Comparison of ENCODE assay signal across 8 cellular contexts in genomic region chr7:25069900-25070443, GRCh38. TPM values are rescaled to one million over a fixed set of nuclear protein-coding genes. Genes with fewer than 3 reads are reported as not detected.
DNase-seq lines count a peak whose midpoint lies in the region; ATAC-seq and TF ChIP-seq lines count a peak whose summit lies in the region.

No MANE protein-coding gene starts in this region.

- DNase-seq in A673 (ENCODE audit: low spot score): peak; percentile 84
- peak; percentile 87 for DNase-seq in NCI-H146 (lab: John Stamatoyannopoulos, UW)
- DNase-seq in SW480 (ENCODE audit: low spot score): peak; percentile 82
- DNase-seq in brain microvascular endothelial cell: peak; percentile 67
- peak; percentile 73 for DNase-seq in iris pigment epithelial cell (ENCODE audit: low read depth)
- DNase-seq in spleen: no peak

- H3K27me3 ChIP-seq in A673 (replicated peaks; ENCODE audit: insufficient read depth, low read depth, low read length, poor library complexity) (no peaks in the 10 kb centered on the region), brain microvascular endothelial cell (replicated peaks) (no peaks in the 10 kb centered on the region), spleen (replicated peaks in 1 of 7) (peaks cover 0 to 4% (median 0%) of the 10 kb centered on the region in 7 donors)

- H3K4me1 ChIP-seq in A673 (ENCODE audit: insufficient read depth, low read length, poor library complexity, severe bottlenecking) (peaks cover 3% of the 10 kb centered on the region), spleen (peaks cover 0 to 9% (median 4%) of the 10 kb centered on the region in 6 donors)

- H3K27ac ChIP-seq in A673 (ENCODE audit: low read depth, low read length, poor library complexity, severe bottlenecking): no peak overlapping the region
- H3K27ac ChIP-seq in brain microvascular endothelial cell: no peak overlapping the region
- H3K27ac ChIP-seq in spleen: no peak overlapping the region

- CTCF ChIA-PET in A673 (lab: Charles Lee): interaction anchor here (0.6 to 1.7 kb wide), 10 partner anchors 15 to 566 kb away, joined by 3 to 36 read pairs (median 4); partner anchors contain the start of gene GSDME

- 12 to 32% (median 27%) methylated on average over 9 to 11 of the region's 11 CpGs for WGBS in spleen, 5 donors

- intact Hi-C loops in A673 (cut with micrococcal nuclease; ENCODE audit: unreplicated experiment): loop anchor here (1.0 to 5.0 kb wide), 3 partner anchors 88 to 257 kb away; partner anchors contain the start of gene OSBPL3
- intact Hi-C loops in spleen (cut with DNase I; ENCODE audit: low total_unique reads): loop anchor here (2.0 to 10.0 kb wide), 3 partner anchors 175 to 257 kb away; no protein-coding TSS in a partner anchor

- H3K36me3 ChIP-seq in A673 (ENCODE audit: insufficient read depth, low read length, poor library complexity, severe bottlenecking) (no peaks in the 10 kb centered on the region), brain microvascular endothelial cell (replicated peaks) (no peaks in the 10 kb centered on the region), spleen (no peaks in the 10 kb centered on the region)

- in situ Hi-C loops in brain microvascular endothelial cell (cut with HindIII; ENCODE audit: low pct_ligation_motif_present, low sequenced_read_pairs): no loop called here

- TF ChIP-seq POLR2A in spleen (IDR thresholded peaks at IDR 0.05): no peak

- no TSS peak for BruUV-seq in A673 (replicated peaks; lab: Mats Ljungman, UMichigan)

- TF ChIP-seq CTCF in A673 (conservative IDR thresholded peaks at IDR 0.05; ENCODE audit: low read depth, low read length) (peak; percentile 85), GM12874 (IDR thresholded peaks at IDR 0.05; ENCODE audit: insufficient read depth, low read depth, low read length) (peak; percentile 75), brain microvascular endothelial cell (IDR thresholded peaks at IDR 0.05; ENCODE audit: low read depth, low read length, missing control alignments) (peak; percentile 85), spleen (IDR thresholded peaks at IDR 0.05 in 8 of 11, conservative IDR thresholded peaks at IDR 0.05 in 3 of 11) (peak; percentile 64 to 91 (median 85))

- peak overlapping the region; percentile 9 for H3K4me3 ChIP-seq in A673 (ENCODE audit: low read depth, low read length, poor library complexity, severe bottlenecking)
- H3K4me3 ChIP-seq in brain microvascular endothelial cell (ENCODE audit: low read depth, low read length): peak overlapping the region; percentile 12
- no peak overlapping the region for H3K4me3 ChIP-seq in spleen

- ATAC-seq in GM18502 (IDR thresholded peaks at IDR 0.05; ENCODE audit: poor library complexity, unreplicated experiment): no peak

- POLR2A ChIA-PET in A673 (lab: Charles Lee; ENCODE audit: low non-redundant PET): interaction anchor here (0.6 kb wide), 2 partner anchors 57 to 252 kb away, joined by 3 to 10 read pairs; no protein-coding TSS in a partner anchor

- no peaks in the 10 kb centered on the region for H3K9me3 ChIP-seq in A673 (ENCODE audit: low read depth, low read length, poor library complexity, severe bottlenecking)
- no peaks in the 10 kb centered on the region for H3K9me3 ChIP-seq in spleen

RNA-seq across cellular contexts. Expression of gene CYCS, which starts 55.1 kb away (rescaled TPM):
- total RNA-seq in A673 (2021) (274 and 350 TPM in 2 replicates), spleen (10 to 100 TPM; 18.6 to 83.6 (median 52.0) TPM)
- polyA plus RNA-seq in spleen: 10 to 100 TPM; 29.0 to 56.0 (median 50.0) TPM

Comparison
In these comparisons a context has a peak if more than half of its experiments do, and no peak if none do; other contexts are left out.
1. H3K4me3 ChIP-seq: peak in A673 (single experiment) and brain microvascular endothelial cell (single experiment); none in spleen (0 of 8).
2. Peak in every context shown above with its lines, with median percentiles within 50 percentile points of each other: CTCF ChIP-seq.